ENCODE assay signal across 3 cellular contexts in genomic region chr1:66517959-66518358, GRCh38.
"Had no signal": no experiment of that assay in that cellular context is flagged by ENCODE, and none has a peak within 500 bp of the region (broad histone marks: within the 10 kb centered on the region; RNA-seq: fewer than 3 reads in every experiment).

No MANE protein-coding gene starts in this region.

- DNase-seq: GDM1, GF-D8 had no signal

- H3K4me3 ChIP-seq: GM12878 had no signal
